Comparison of ENCODE assay signal across 16 cellular contexts in the genomic region with DNA sequence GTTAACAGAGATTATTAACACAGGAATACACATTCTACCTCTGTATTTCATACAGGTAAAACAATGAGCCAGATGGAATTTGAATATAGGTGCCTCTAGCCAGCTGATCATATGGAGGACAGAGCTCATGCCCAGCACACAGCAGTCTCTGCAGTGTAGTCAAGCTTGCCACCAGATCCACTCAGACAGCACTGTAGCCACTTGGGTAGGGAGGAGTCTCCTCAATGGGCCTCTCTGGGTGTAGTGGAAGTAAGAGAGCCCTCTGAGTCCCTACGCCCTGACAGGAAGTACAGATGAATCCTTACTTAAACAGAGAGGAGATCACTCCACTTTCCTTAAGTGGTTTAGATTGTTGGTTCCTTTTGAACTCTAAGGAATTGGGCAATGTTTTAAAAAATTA. TPM values are rescaled to one million over a fixed set of nuclear protein-coding genes. Genes with fewer than 3 reads are reported as not detected.
A peak's percentile ranks its signal among the peaks of the same experiment; 100 is the strongest.
DNase-seq lines count a peak whose midpoint lies in the region; ATAC-seq and TF ChIP-seq lines count a peak whose summit lies in the region.
"Had no signal": no experiment of that assay in that cellular context is flagged by ENCODE, and none has a peak within 500 bp of the region (broad histone marks: within the 10 kb centered on the region; RNA-seq: fewer than 3 reads in every experiment).

No MANE protein-coding gene starts in this region.

- peak; percentile 24 for DNase-seq in DMS79 treated with DMSO at 0.1 percent for 48 hours (lab: John Stamatoyannopoulos, UW)
- no peak for DNase-seq in DMS79 (lab: John Stamatoyannopoulos, UW)
- peak; percentile 83 for DNase-seq in NCI-H510A treated with DMSO at 0.1 percent for 48 hours (lab: John Stamatoyannopoulos, UW)
- no peak for DNase-seq in lower lobe of right lung
- no peak for DNase-seq in left cardiac atrium
- DNase-seq in NCI-H2196 treated with DMSO at 0.1 percent for 48 hours (lab: John Stamatoyannopoulos, UW; ENCODE audit: unreplicated experiment) = no peak
- DNase-seq: AML-193; Caco-2; CD4-positive, alpha-beta T cell; GM23248 had no signal

- no peak overlapping the region for H3K4me3 ChIP-seq in lower lobe of right lung
- H3K4me3 ChIP-seq: A549, GM23248, HAP-1 had no signal

- no peaks in the 10 kb centered on the region for H3K9me3 ChIP-seq in lower lobe of right lung
- H3K9me3 ChIP-seq: A549, Caco-2, HAP-1 had no signal

- H3K4me1 ChIP-seq in lower lobe of right lung = no peaks in the 10 kb centered on the region
- H3K4me1 ChIP-seq: A549, Caco-2, HAP-1 had no signal

- H3K27ac ChIP-seq in lower lobe of right lung = no peak overlapping the region
- H3K27ac ChIP-seq: 22Rv1, A549, C4-2B, GM23248 had no signal

- H3K36me3 ChIP-seq in lower lobe of right lung = no peaks in the 10 kb centered on the region
- H3K36me3 ChIP-seq: HAP-1 had no signal

- ATAC-seq in lower lobe of right lung (peak; percentile 47 to 77), left cardiac atrium (no peak), GM19328 (IDR thresholded peaks at IDR 0.05; ENCODE audit: unreplicated experiment) (no peak)
- ATAC-seq: A549, HepG2 had no signal

- TF ChIP-seq CTCF in lower lobe of right lung (IDR thresholded peaks at IDR 0.05) = no peak

- no peaks in the 10 kb centered on the region for H3K27me3 ChIP-seq in lower lobe of right lung (ENCODE audit: low read depth)

- intact Hi-C loops in lower lobe of right lung (cut with DNase I) (no loop called here), left cardiac atrium (cut with DNase I) (no loop called here)

RNA-seq across cellular contexts. Expression of a gene that starts 22.9 kb away (rescaled TPM):
- total RNA-seq in lower lobe of right lung (0.50 TPM), left cardiac atrium (1 to 10 TPM in 1 of 2 donors, under 1 TPM in 1; 0.71 to 4.3 TPM)
- total RNA-seq: CD4-positive, alpha-beta T cell; GM23248 had no signal

Comparison
In these comparisons a context has a peak if more than half of its experiments do, and no peak if none do; other contexts are left out.
1. DNase-seq: peak in DMS79 treated with DMSO at 0.1 percent for 48 hours (single experiment) and NCI-H510A treated with DMSO at 0.1 percent for 48 hours (single experiment); none in DMS79 (single experiment), lower lobe of right lung (single experiment), left cardiac atrium (single experiment) and NCI-H2196 treated with DMSO at 0.1 percent for 48 hours (single experiment).
2. ATAC-seq: peak in lower lobe of right lung (2 of 2); none in left cardiac atrium (0 of 2) and GM19328 (single experiment).